In genomic region chr2:164839914-164840457, GRCh38 we compare ENCODE assay signal across 8 cellular contexts. TPM values are rescaled to one million over a fixed set of nuclear protein-coding genes. Genes with fewer than 3 reads are reported as not detected.
DNase-seq lines count a peak whose midpoint lies in the region; ATAC-seq and TF ChIP-seq lines count a peak whose summit lies in the region.

No MANE protein-coding gene starts in this region.

- peak overlapping the region; percentile 90; the same call in 1 of the 2 replicates for H2AFZ ChIP-seq in MM.1S (ENCODE audit: low read length)
- no peak overlapping the region for H2AFZ ChIP-seq in osteoblast (ENCODE audit: low read length)

- TF ChIP-seq CTCF in MM.1S (IDR thresholded peaks at IDR 0.05; ENCODE audit: low read length) (no peak), endothelial cell (IDR thresholded peaks at IDR 0.05; ENCODE audit: unreplicated experiment) (no peak), osteoblast (IDR thresholded peaks at IDR 0.05; ENCODE audit: extremely low read depth, low read depth, low read length) (no peak)

- H4K20me1 ChIP-seq in MM.1S (ENCODE audit: insufficient read depth, low read length) (no peaks in the 10 kb centered on the region), osteoblast (ENCODE audit: insufficient read depth, low read length) (no peaks in the 10 kb centered on the region)

- H3K4me2 ChIP-seq in MM.1S (ENCODE audit: low read depth, low read length), result peak overlapping the region; percentile 86
- peak overlapping the region; percentile 93 for H3K4me2 ChIP-seq in osteoblast (ENCODE audit: insufficient read depth, low read length)

- POLR2A ChIA-PET in CD4-positive, alpha-beta memory T cell (lab: Charles Lee; ENCODE audit: partially characterized antibody), result no interaction called here

- H3K27me3 Mint-ChIP-seq in CD4-positive, alpha-beta memory T cell, result peaks cover 27 to 33% of the 10 kb centered on the region in 2 donors
- H3K27me3 Mint-ChIP-seq in endothelial cell (ENCODE audit: unreplicated experiment), result peaks cover 5% of the 10 kb centered on the region

- no peak overlapping the region for H3K27ac ChIP-seq in CD4-positive, alpha-beta memory T cell (ENCODE audit: low read depth, low read length)
- H3K27ac ChIP-seq in MM.1S (ENCODE audit: low read length) (peak overlapping the region; percentile 78; the same call in 1 of the 2 replicates), osteoblast (ENCODE audit: low read depth, low read length) (no peak overlapping the region)

- H3K79me2 ChIP-seq in MM.1S (ENCODE audit: low read length) (peaks cover 46% of the 10 kb centered on the region), osteoblast (ENCODE audit: insufficient read depth, low read length) (peaks cover 5% of the 10 kb centered on the region)

- H3K4me3 ChIP-seq in CD4-positive, alpha-beta memory T cell (ENCODE audit: low read length in 2 of 2), result no peak overlapping the region
- peak overlapping the region; percentile 96 for H3K4me3 ChIP-seq in MM.1S (ENCODE audit: low read length)
- peak overlapping the region; percentile 86 for H3K4me3 ChIP-seq in osteoblast (ENCODE audit: insufficient read depth, low read length)

- no peaks in the 10 kb centered on the region for H3K9me2 ChIP-seq in MM.1S (replicated peaks; ENCODE audit: insufficient read depth, low read length)

- peaks cover 25% of the 10 kb centered on the region for H3F3A ChIP-seq in MM.1S (ENCODE audit: insufficient read depth, low read length)

- H3K4me3 Mint-ChIP-seq in CD4-positive, alpha-beta memory T cell, result peak overlapping the region; percentile 40 to 83 (median 71)
- H3K4me3 Mint-ChIP-seq in endothelial cell (ENCODE audit: unreplicated experiment), result peak overlapping the region; percentile 93

- no peaks in the 10 kb centered on the region for H3K36me3 ChIP-seq in CD4-positive, alpha-beta memory T cell (ENCODE audit: insufficient read depth, low read length)
- H3K36me3 ChIP-seq in MM.1S (replicated peaks; ENCODE audit: insufficient read depth, low read length) (no peaks in the 10 kb centered on the region), osteoblast (ENCODE audit: insufficient read depth, low read length) (no peaks in the 10 kb centered on the region)

- ATAC-seq in HG03196 (IDR thresholded peaks at IDR 0.05; ENCODE audit: unreplicated experiment), result no peak
- ATAC-seq in GM18502 (IDR thresholded peaks at IDR 0.05; ENCODE audit: poor library complexity, unreplicated experiment), result no peak

- intact Hi-C loops in CD4-positive, alpha-beta memory T cell (cut with micrococcal nuclease), result no loop called here

- CTCF ChIA-PET in CD4-positive, alpha-beta memory T cell (lab: Charles Lee; ENCODE audit: partially characterized antibody), result no interaction called here

- DNase-seq in CD4-positive, alpha-beta memory T cell, result no peak
- DNase-seq in MM.1S, result no peak
- DNase-seq in endothelial cell (ENCODE audit: low spot score), result no peak
- peak; percentile 88 for DNase-seq in osteoblast (ENCODE audit: insufficient read length, low spot score, missing footprints)
- no peak for DNase-seq in NCI-H2196 (lab: John Stamatoyannopoulos, UW; ENCODE audit: unreplicated experiment)
- no peak for DNase-seq in inferior parietal cortex (ENCODE audit: extremely low spot score)

- no peak overlapping the region for H3K27ac Mint-ChIP-seq in CD4-positive, alpha-beta memory T cell
- peak overlapping the region; percentile 15 for H3K27ac Mint-ChIP-seq in endothelial cell (ENCODE audit: unreplicated experiment)

- H3K27me3 ChIP-seq in CD4-positive, alpha-beta memory T cell (ENCODE audit: insufficient read depth, low read length), result no peaks in the 10 kb centered on the region
- H3K27me3 ChIP-seq in MM.1S (replicated peaks; ENCODE audit: insufficient read depth, low read length), result no peaks in the 10 kb centered on the region
- peaks cover 3% of the 10 kb centered on the region for H3K27me3 ChIP-seq in osteoblast (ENCODE audit: insufficient read depth, low read length)

- H3K9me3 ChIP-seq in CD4-positive, alpha-beta memory T cell (ENCODE audit: control insufficient read depth in 1 of 2, low read length in 2 of 2), result no peaks in the 10 kb centered on the region
- no peaks in the 10 kb centered on the region for H3K9me3 ChIP-seq in MM.1S (replicated peaks; ENCODE audit: insufficient read depth, low read length)
- H3K9me3 ChIP-seq in osteoblast (ENCODE audit: low read depth, low read length), result no peaks in the 10 kb centered on the region

- peaks cover 5 to 9% (median 6%) of the 10 kb centered on the region in 4 donors for H3K4me1 Mint-ChIP-seq in CD4-positive, alpha-beta memory T cell
- H3K4me1 Mint-ChIP-seq in endothelial cell (ENCODE audit: unreplicated experiment), result peaks cover 11% of the 10 kb centered on the region

- H3K9ac ChIP-seq in MM.1S (ENCODE audit: low read length), result peak overlapping the region; percentile 91; the same call in 1 of the 2 replicates

- H3K9me3 Mint-ChIP-seq in CD4-positive, alpha-beta memory T cell, result peaks cover 0 to 3% (median 0%) of the 10 kb centered on the region in 8 donors
- no peaks in the 10 kb centered on the region for H3K9me3 Mint-ChIP-seq in endothelial cell (ENCODE audit: unreplicated experiment)

- no peaks in the 10 kb centered on the region for H3K4me1 ChIP-seq in CD4-positive, alpha-beta memory T cell (ENCODE audit: insufficient read depth, low read length)
- H3K4me1 ChIP-seq in MM.1S (ENCODE audit: low read length) (peaks cover 9% of the 10 kb centered on the region), osteoblast (ENCODE audit: insufficient read depth, low read length) (peaks cover 12% of the 10 kb centered on the region)

- H3K36me3 Mint-ChIP-seq in CD4-positive, alpha-beta memory T cell, result no peaks in the 10 kb centered on the region
- no peaks in the 10 kb centered on the region for H3K36me3 Mint-ChIP-seq in endothelial cell (ENCODE audit: low read depth, unreplicated experiment)

RNA-seq across cellular contexts. Expression of gene COBLL1, which starts 1.6 kb away (rescaled TPM):
- not detected for total RNA-seq in CD4-positive, alpha-beta memory T cell
- under 1 TPM in 1 of 2 donors, not detected in 1; 0.42 TPM for polyA plus RNA-seq in CD4-positive, alpha-beta memory T cell
- total RNA-seq in endothelial cell (ENCODE audit: unreplicated experiment) (46.6 TPM), osteoblast (10.9 and 17.4 TPM in 2 replicates)

Comparison
In these comparisons a context has a peak if more than half of its experiments do, and no peak if none do; other contexts are left out.
1. H3K4me3 ChIP-seq: peak in MM.1S (single experiment) and osteoblast (single experiment); none in CD4-positive, alpha-beta memory T cell (0 of 2).